In genomic region chr2:184597996-184598312, GRCh38 we compare ENCODE assay signal across 8 cellular contexts. TPM values are rescaled to one million over a fixed set of nuclear protein-coding genes. Genes with fewer than 3 reads are reported as not detected.
DNase-seq lines count a peak whose midpoint lies in the region; ATAC-seq, FAIRE-seq and TF ChIP-seq lines count a peak whose summit lies in the region.

No MANE protein-coding gene starts in this region.

- H3K9ac ChIP-seq in K562 (ENCODE audit: insufficient read depth in 1 of 2, low read depth in 2 of 2, low read length in 2 of 2), result no peak overlapping the region

- no peaks in the 10 kb centered on the region for H4K20me1 ChIP-seq in K562 (replicated peaks; ENCODE audit: control insufficient read depth, insufficient read depth, low read length)

- no peak overlapping the region for H2AFZ ChIP-seq in K562 (ENCODE audit: low read depth, low read length)

- FAIRE-seq in A549 (lab: Jason Lieb, UNC) (no peak), K562 (lab: Jason Lieb, UNC) (no peak)

- H3K36me3 Mint-ChIP-seq in activated CD8-positive, alpha-beta memory T cell treated with anti-CD3 and anti-CD28 coated beads, Interleukin-2, amount 10 ng/mL, durations not matched to agents 7 days and 5 days, result peaks cover 3% of the 10 kb centered on the region

- BruUV-seq in K562 (replicated peaks; lab: Mats Ljungman, UMichigan), result no TSS peak

- POLR2A ChIA-PET in A549 (lab: Yijun Ruan, JAX), result no interaction called here
- POLR2A ChIA-PET in K562 (lab: Yijun Ruan, JAX), result no interaction called here

- no peaks in the 10 kb centered on the region for H3K9me3 Mint-ChIP-seq in activated CD8-positive, alpha-beta memory T cell treated with anti-CD3 and anti-CD28 coated beads, Interleukin-2, amount 10 ng/mL, durations not matched to agents 7 days and 5 days (ENCODE audit: low read depth)

- peaks cover 8% of the 10 kb centered on the region for H3K4me1 Mint-ChIP-seq in activated CD8-positive, alpha-beta memory T cell treated with anti-CD3 and anti-CD28 coated beads, Interleukin-2, amount 10 ng/mL, durations not matched to agents 7 days and 5 days

- intact Hi-C loops in K562 (cut with micrococcal nuclease) (no loop called here), mucosa of descending colon (cut with DNase I, micrococcal nuclease) (no loop called here)

- H3K27ac Mint-ChIP-seq in activated CD8-positive, alpha-beta memory T cell treated with anti-CD3 and anti-CD28 coated beads, Interleukin-2, amount 10 ng/mL, durations not matched to agents 7 days and 5 days, result no peak overlapping the region

- TF ChIP-seq CTCF in A549 (IDR thresholded peaks at IDR 0.05) (no peak), HFF-Myc (IDR thresholded peaks at IDR 0.05; ENCODE audit: low read depth, low read length, missing control alignments) (no peak), K562 (IDR thresholded peaks at IDR 0.05 in 2 of 3, conservative IDR thresholded peaks at IDR 0.05 in 1 of 3; ENCODE audit: insufficient read depth in 2 of 3, low read depth in 1 of 3, low read length in 3 of 3) (no peak), mucosa of descending colon (IDR thresholded peaks at IDR 0.05) (no peak)

- H3K4me2 ChIP-seq in A549 (peak overlapping the region; percentile 97), K562 (ENCODE audit: insufficient read depth, low read length) (no peak overlapping the region)

- WGBS in A549 (ENCODE audit: missing lambda C conversion rate), result 2% methylated on average over 8 of the region's 19 CpGs
- 14% methylated on average over 14 of the region's 19 CpGs for WGBS in K562 (ENCODE audit: insufficient coverage, low coverage, missing lambda C conversion rate)

- H3K36me3 ChIP-seq in K562 (ENCODE audit: control insufficient read depth, insufficient read depth, low read length) (no peaks in the 10 kb centered on the region), mucosa of descending colon (ENCODE audit: low read depth) (no peaks in the 10 kb centered on the region)

- H3K27me3 ChIP-seq in K562 (ENCODE audit: control insufficient read depth in 2 of 2, insufficient read depth in 2 of 2, low read length in 2 of 2), result no peaks in the 10 kb centered on the region

- DNase-seq in A549 (ENCODE audit: low read depth in 1 of 2, low spot score in 1 of 2) (no peak), HFF-Myc (ENCODE audit: extremely low read depth, low read depth) (no peak), K562 (ENCODE audit: extremely low read depth in 1 of 4, low spot score in 3 of 4) (no peak), mucosa of descending colon (peak in 2 of 3 donors; percentile 9 to 52), DMS53 treated with DMSO at 0.1 percent for 48 hours (lab: John Stamatoyannopoulos, UW; ENCODE audit: unreplicated experiment) (no peak)
- DNase-seq in activated CD8-positive, alpha-beta memory T cell treated with anti-CD3 and anti-CD28 coated beads, Interleukin-2, amount 10 ng/mL, durations not matched to agents 7 days and 5 days, result no peak

- no peaks in the 10 kb centered on the region for H3K9me1 ChIP-seq in K562 (ENCODE audit: control insufficient read depth, insufficient read depth, low read length)

- peaks cover 14% of the 10 kb centered on the region; the same call in 2 of the 3 replicates for H3K4me1 ChIP-seq in A549
- peaks cover 0 to 8% of the 10 kb centered on the region in 2 experiments; a peak in 1 of 5 replicates for H3K4me1 ChIP-seq in K562 (replicated peaks in 1 of 2; ENCODE audit: control insufficient read depth in 2 of 2, insufficient read depth in 2 of 2, low read length in 2 of 2)
- H3K4me1 ChIP-seq in mucosa of descending colon (ENCODE audit: low read depth), result peaks cover 2% of the 10 kb centered on the region

- TF ChIP-seq RAD21 in A549 (conservative IDR thresholded peaks at IDR 0.05 in 1 of 2, IDR thresholded peaks at IDR 0.05 in 1 of 2) (no peak), K562 (CRISPR knock-in tag; conservative IDR thresholded peaks at IDR 0.05 in 1 of 2, IDR thresholded peaks at IDR 0.05 in 1 of 2) (no peak)

- peaks cover 38% of the 10 kb centered on the region for H3K27me3 Mint-ChIP-seq in activated CD8-positive, alpha-beta memory T cell treated with anti-CD3 and anti-CD28 coated beads, Interleukin-2, amount 10 ng/mL, durations not matched to agents 7 days and 5 days

- CTCF ChIA-PET in A549 (lab: Yijun Ruan, JAX), result no interaction called here
- CTCF ChIA-PET in K562 (lab: Yijun Ruan, JAX; ENCODE audit: low intra/inter-chr PET ratio), result no interaction called here
- CTCF ChIA-PET in activated CD8-positive, alpha-beta memory T cell treated with anti-CD3 and anti-CD28 coated beads, Interleukin-2, amount 10 ng/mL, durations not matched to agents 7 days and 5 days (lab: Charles Lee), result no interaction called here

- H3K79me2 ChIP-seq in K562 (ENCODE audit: control insufficient read depth, insufficient read depth, low read length), result peaks cover 29% of the 10 kb centered on the region

- no peak overlapping the region for H3K4me3 Mint-ChIP-seq in activated CD8-positive, alpha-beta memory T cell treated with anti-CD3 and anti-CD28 coated beads, Interleukin-2, amount 10 ng/mL, durations not matched to agents 7 days and 5 days

- no peak for TF ChIP-seq EP300 in A549 (IDR thresholded peaks at IDR 0.05)
- TF ChIP-seq EP300 in K562 (IDR thresholded peaks at IDR 0.05; ENCODE audit: low read length), result no peak

- H3K4me3 ChIP-seq in A549 (peak overlapping the region; percentile 60), HFF-Myc (replicated peaks; ENCODE audit: low read depth, low read length) (peak overlapping the region; percentile 22), K562 (peak overlapping the region; percentile 36), mucosa of descending colon (no peak overlapping the region)

- no peaks in the 10 kb centered on the region for H3K9me3 ChIP-seq in A549
- no peaks in the 10 kb centered on the region for H3K9me3 ChIP-seq in K562 (replicated peaks; ENCODE audit: control insufficient read depth, insufficient read depth, low read depth, low read length)
- H3K9me3 ChIP-seq in mucosa of descending colon, result no peaks in the 10 kb centered on the region

- in situ Hi-C loops in K562 (cut with MboI), result no loop called here

- ATAC-seq in A549 (peak; percentile 11 to 40; a peak in 2 of 6 replicates), K562 (no peak), mucosa of descending colon (no peak), GM18502 (IDR thresholded peaks at IDR 0.05; ENCODE audit: poor library complexity, unreplicated experiment) (no peak), GM18867 (IDR thresholded peaks at IDR 0.05; ENCODE audit: unreplicated experiment) (no peak)
- ATAC-seq in activated CD8-positive, alpha-beta memory T cell treated with anti-CD3 and anti-CD28 coated beads, Interleukin-2, amount 10 ng/mL, durations not matched to agents 7 days and 5 days, result no peak

- H3K27ac ChIP-seq in A549 (no peak overlapping the region), K562 (ENCODE audit: extremely low read depth, low read depth, low read length) (no peak overlapping the region)

- no peak for TF ChIP-seq POLR2A in A549 (IDR thresholded peaks at IDR 0.05; ENCODE audit: low read length)
- TF ChIP-seq POLR2A in K562 (conservative IDR thresholded peaks at IDR 0.05), result no peak

TF ChIP-seq in A549, 52 proteins besides CTCF, POLR2A, EP300 and RAD21 (continues in another document):
- TF ChIP-seq PHF8 (IDR thresholded peaks at IDR 0.05; ENCODE audit: borderline replicate concordance, low read depth) (no peak), CBX8 (IDR thresholded peaks at IDR 0.05) (no peak), HOXB5 (CRISPR knock-in tag; IDR thresholded peaks at IDR 0.05) (no peak), TP53 (CRISPR knock-in tag; IDR thresholded peaks at IDR 0.05) (no peak)

TF ChIP-seq in K562, 482 proteins besides CTCF, POLR2A, EP300 and RAD21 (continues in another document):
- no peak for TF ChIP-seq LARP7 (IDR thresholded peaks at IDR 0.05)
- TF ChIP-seq, protein P1, sequence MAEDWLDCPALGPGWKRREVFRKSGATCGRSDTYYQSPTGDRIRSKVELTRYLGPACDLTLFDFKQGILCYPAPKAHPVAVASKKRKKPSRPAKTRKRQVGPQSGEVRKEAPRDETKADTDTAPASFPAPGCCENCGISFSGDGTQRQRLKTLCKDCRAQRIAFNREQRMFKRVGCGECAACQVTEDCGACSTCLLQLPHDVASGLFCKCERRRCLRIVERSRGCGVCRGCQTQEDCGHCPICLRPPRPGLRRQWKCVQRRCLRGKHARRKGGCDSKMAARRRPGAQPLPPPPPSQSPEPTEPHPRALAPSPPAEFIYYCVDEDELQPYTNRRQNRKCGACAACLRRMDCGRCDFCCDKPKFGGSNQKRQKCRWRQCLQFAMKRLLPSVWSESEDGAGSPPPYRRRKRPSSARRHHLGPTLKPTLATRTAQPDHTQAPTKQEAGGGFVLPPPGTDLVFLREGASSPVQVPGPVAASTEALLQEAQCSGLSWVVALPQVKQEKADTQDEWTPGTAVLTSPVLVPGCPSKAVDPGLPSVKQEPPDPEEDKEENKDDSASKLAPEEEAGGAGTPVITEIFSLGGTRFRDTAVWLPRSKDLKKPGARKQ (CRISPR knock-in tag; IDR thresholded peaks at IDR 0.05), result no peak

RNA-seq across cellular contexts. Expression of gene ZNF804A, which starts 0.4 kb away (rescaled TPM):
- polyA plus RNA-seq in A549 (2011; rRNA removed), result not detected in 2 replicates
- under 0.01 TPM in 1 of 2 replicates, not detected in the other for polyA plus RNA-seq in A549 (2012; cell fraction: cytosol; rRNA removed)
- polyA plus RNA-seq in A549 (2012; cell fraction: nucleus; rRNA removed), result not detected in 2 replicates
- not detected in 3 replicates for polyA plus RNA-seq in A549 (2017; fragmentation: RNase III; extraction: RNeasy Plus Mini Kit Qiagen cat#74134 plus additional on column Dnase treatment)
- not detected in 2 replicates for polyA minus RNA-seq in A549 (2011; rRNA and poly(A)+ RNA removed)
- 0.19 and 0.35 TPM in 2 replicates for total RNA-seq in K562 (2011; cell fraction: chromatin; rRNA removed; ENCODE audit: low replicate concordance)
- 0.39 and 0.50 TPM in 2 replicates for total RNA-seq in K562 (2011; cell fraction: nucleolus; rRNA removed)
- 0.15 and 0.29 TPM in 2 replicates for total RNA-seq in K562 (2011; cell fraction: nucleoplasm; rRNA removed)
- total RNA-seq in K562 (2014; rRNA removed), result 0.65 and 0.95 TPM in 2 replicates
- total RNA-seq in K562 (2014; rRNA removed; fragmentation: Illumina TruSeq; extraction: Trizol), result 0.54 and 0.73 TPM in 2 replicates
- 0.87 and 1.2 TPM in 2 replicates for total RNA-seq in K562 (2015; rRNA removed; fragmentation: Illumina TruSeq; extraction: Trizol)
- total RNA-seq in K562 (2021), result 0.47 and 0.73 TPM in 2 replicates
- polyA plus RNA-seq in K562 (2011; rRNA removed), result 0.01 TPM in 1 of 2 replicates, not detected in the other
- 0.01 TPM in 1 of 2 replicates, not detected in the other for polyA plus RNA-seq in K562 (2011; cell fraction: cytosol; rRNA removed)
- 0.06 TPM in 1 of 2 replicates, not detected in the other for polyA plus RNA-seq in K562 (2011; cell fraction: nucleus; rRNA removed)
- polyA plus RNA-seq in K562 (2012), result 0.51 and 0.55 TPM in 2 replicates
- 0.64 and 0.98 TPM in 2 replicates for polyA plus RNA-seq in K562 (2014; fragmentation: Illumina TruSeq; extraction: Trizol)
- polyA plus RNA-seq in K562 (2014; fragmentation: Nextera tagmentation; extraction: Ambion mirVana), result under 1 TPM; 0.46 to 0.49 TPM
- 0.44 and 0.81 TPM in 2 replicates for polyA plus RNA-seq in K562 (2014; rRNA removed)
- polyA minus RNA-seq in K562 (2011; rRNA and poly(A)+ RNA removed), result not detected in 2 replicates
- not detected in 2 replicates for polyA minus RNA-seq in K562 (2011; cell fraction: cytosol; rRNA and poly(A)+ RNA removed)
- polyA minus RNA-seq in K562 (2011; cell fraction: nucleus; rRNA and poly(A)+ RNA removed), result 0.13 TPM in 1 of 2 replicates, not detected in the other
- total RNA-seq in mucosa of descending colon, result under 1 TPM in 2 of 3 donors, not detected in 1; 0.14 to 0.70 TPM
- not detected for total RNA-seq in activated CD8-positive, alpha-beta memory T cell treated with anti-CD3 and anti-CD28 coated beads, Interleukin-2, amount 10 ng/mL, durations not matched to agents 7 days and 5 days

Comparison
In these comparisons a context has a peak if more than half of its experiments do, and no peak if none do; other contexts are left out.
1. ATAC-seq: peak in A549 (2 of 2); none in K562 (single experiment), mucosa of descending colon (single experiment), GM18502 (single experiment), activated CD8-positive, alpha-beta memory T cell treated with anti-CD3 and anti-CD28 coated beads, Interleukin-2, amount 10 ng/mL, durations not matched to agents 7 days and 5 days (single experiment) and GM18867 (single experiment).
2. DNase-seq: peak in mucosa of descending colon (2 of 3); none in A549 (0 of 2), HFF-Myc (single experiment), K562 (0 of 4), activated CD8-positive, alpha-beta memory T cell treated with anti-CD3 and anti-CD28 coated beads, Interleukin-2, amount 10 ng/mL, durations not matched to agents 7 days and 5 days (single experiment) and DMS53 treated with DMSO at 0.1 percent for 48 hours (single experiment).